ENCODE assay signal across 24 cellular contexts in genomic region chr15:27665002-27665401, GRCh38.
"Had no signal": no experiment of that assay in that cellular context is flagged by ENCODE, and none has a peak within 500 bp of the region (broad histone marks: within the 10 kb centered on the region; RNA-seq: fewer than 3 reads in every experiment).

No MANE protein-coding gene starts in this region.

- H3K9me3 ChIP-seq: esophagus squamous epithelium, gastrocnemius medialis, neutrophil, pancreas, uterus had no signal

- H3K4me1 ChIP-seq: esophagus squamous epithelium, gastrocnemius medialis, pancreas, stomach, uterus had no signal

- FAIRE-seq: astrocyte, pancreas had no signal

- H3K4me3 Mint-ChIP-seq: activated CD4-positive, alpha-beta T cell treated with anti-CD3 and anti-CD28 coated beads, Interleukin-2, amount 10 ng/mL, durations not matched to agents 24 days and 14 days; activated CD8-positive, alpha-beta T cell treated with anti-CD3 and anti-CD28 coated beads, Interleukin-2, amount 10 ng/mL, durations not matched to agents 7 days and 5 days; activated naive CD8-positive, alpha-beta T cell treated with anti-CD3 and anti-CD28 coated beads for 36 hours; natural killer cell; stimulated activated effector memory CD8-positive, alpha-beta T cell treated with anti-CD3 and anti-CD28 coated beads, Interleukin-12 subunit alpha, Interleukin-12 subunit beta, amount 100 ng/mL, for 72 hours; T-helper 1 cell treated with Interleukin-12 subunit alpha and Interleukin-12 subunit beta and Interleukin-4 antibody, amounts not matched to agents 30 μg/mL and 1 μg/mL, for 36 hours had no signal

- H3K27ac ChIP-seq: esophagus squamous epithelium, gastrocnemius medialis, neutrophil, pancreas, stomach, uterus had no signal

- H3K27me3 ChIP-seq: esophagus squamous epithelium, gastrocnemius medialis, neutrophil, stomach, uterus had no signal

- H3K36me3 ChIP-seq: esophagus squamous epithelium, gastrocnemius medialis, neutrophil, pancreas, stomach, uterus had no signal

- H3K27me3 Mint-ChIP-seq: activated CD4-positive, alpha-beta T cell treated with anti-CD3 and anti-CD28 coated beads, Interleukin-2, amount 10 ng/mL, durations not matched to agents 24 days and 14 days; activated naive CD8-positive, alpha-beta T cell treated with anti-CD3 and anti-CD28 coated beads for 36 hours had no signal

- H3K4me3 ChIP-seq: esophagus squamous epithelium, gastrocnemius medialis, pancreas, stomach, uterus had no signal

- H3K4me1 Mint-ChIP-seq: activated CD4-positive, alpha-beta T cell treated with anti-CD3 and anti-CD28 coated beads, Interleukin-2, amount 10 ng/mL, durations not matched to agents 24 days and 14 days; activated naive CD8-positive, alpha-beta T cell treated with anti-CD3 and anti-CD28 coated beads for 36 hours; natural killer cell; stimulated activated effector memory CD8-positive, alpha-beta T cell treated with anti-CD3 and anti-CD28 coated beads, Interleukin-12 subunit alpha, Interleukin-12 subunit beta, amount 100 ng/mL, for 72 hours had no signal

- ATAC-seq: activated CD8-positive, alpha-beta T cell treated with anti-CD3 and anti-CD28 coated beads, Interleukin-2, amount 10 ng/mL, durations not matched to agents 7 days and 5 days; gastrocnemius medialis; left ventricle myocardium superior; pancreas; right cardiac atrium; stimulated activated effector memory CD8-positive, alpha-beta T cell treated with anti-CD3 and anti-CD28 coated beads, Interleukin-12 subunit alpha, Interleukin-12 subunit beta, amount 100 ng/mL, for 72 hours had no signal

- H3K27ac Mint-ChIP-seq: activated CD4-positive, alpha-beta T cell treated with anti-CD3 and anti-CD28 coated beads, Interleukin-2, amount 10 ng/mL, durations not matched to agents 24 days and 14 days; activated CD8-positive, alpha-beta T cell treated with anti-CD3 and anti-CD28 coated beads, Interleukin-2, amount 10 ng/mL, durations not matched to agents 7 days and 5 days; activated naive CD8-positive, alpha-beta T cell treated with anti-CD3 and anti-CD28 coated beads for 36 hours; natural killer cell; stimulated activated effector memory CD8-positive, alpha-beta T cell treated with anti-CD3 and anti-CD28 coated beads, Interleukin-12 subunit alpha, Interleukin-12 subunit beta, amount 100 ng/mL, for 72 hours; T-helper 1 cell treated with Interleukin-12 subunit alpha and Interleukin-12 subunit beta and Interleukin-4 antibody, amounts not matched to agents 30 μg/mL and 1 μg/mL, for 36 hours had no signal

- DNase-seq: activated CD4-positive, alpha-beta T cell treated with anti-CD3 and anti-CD28 coated beads, Interleukin-2, amount 10 ng/mL, durations not matched to agents 24 days and 14 days; activated CD4-positive, CD25-positive, alpha-beta regulatory T cell; activated CD8-positive, alpha-beta T cell treated with anti-CD3 and anti-CD28 coated beads, Interleukin-2, amount 10 ng/mL, durations not matched to agents 7 days and 5 days; activated naive CD4-positive, alpha-beta T cell treated with Interleukin-2 at 50 U/mL for 16 hours; activated naive CD8-positive, alpha-beta T cell treated with anti-CD3 and anti-CD28 coated beads for 36 hours; central memory CD4-positive, alpha-beta T cell; esophagus squamous epithelium; gastrocnemius medialis; hippocampal formation; kidney glomerular epithelial cell; left ventricle myocardium superior; mammary epithelial cell; midbrain; natural killer cell; pancreas; right cardiac atrium; stimulated activated CD4-positive, alpha-beta T cell treated with anti-CD3 and anti-CD28 coated beads, Interleukin-2, amount 100 ng/mL, for 24 hours; stomach; trophoblast cell; uterus had no signal

- H3K36me3 Mint-ChIP-seq: activated naive CD8-positive, alpha-beta T cell treated with anti-CD3 and anti-CD28 coated beads for 36 hours; natural killer cell; stimulated activated effector memory CD8-positive, alpha-beta T cell treated with anti-CD3 and anti-CD28 coated beads, Interleukin-12 subunit alpha, Interleukin-12 subunit beta, amount 100 ng/mL, for 72 hours had no signal
